Comparison of ENCODE assay signal across 8 cellular contexts in the genomic region with DNA sequence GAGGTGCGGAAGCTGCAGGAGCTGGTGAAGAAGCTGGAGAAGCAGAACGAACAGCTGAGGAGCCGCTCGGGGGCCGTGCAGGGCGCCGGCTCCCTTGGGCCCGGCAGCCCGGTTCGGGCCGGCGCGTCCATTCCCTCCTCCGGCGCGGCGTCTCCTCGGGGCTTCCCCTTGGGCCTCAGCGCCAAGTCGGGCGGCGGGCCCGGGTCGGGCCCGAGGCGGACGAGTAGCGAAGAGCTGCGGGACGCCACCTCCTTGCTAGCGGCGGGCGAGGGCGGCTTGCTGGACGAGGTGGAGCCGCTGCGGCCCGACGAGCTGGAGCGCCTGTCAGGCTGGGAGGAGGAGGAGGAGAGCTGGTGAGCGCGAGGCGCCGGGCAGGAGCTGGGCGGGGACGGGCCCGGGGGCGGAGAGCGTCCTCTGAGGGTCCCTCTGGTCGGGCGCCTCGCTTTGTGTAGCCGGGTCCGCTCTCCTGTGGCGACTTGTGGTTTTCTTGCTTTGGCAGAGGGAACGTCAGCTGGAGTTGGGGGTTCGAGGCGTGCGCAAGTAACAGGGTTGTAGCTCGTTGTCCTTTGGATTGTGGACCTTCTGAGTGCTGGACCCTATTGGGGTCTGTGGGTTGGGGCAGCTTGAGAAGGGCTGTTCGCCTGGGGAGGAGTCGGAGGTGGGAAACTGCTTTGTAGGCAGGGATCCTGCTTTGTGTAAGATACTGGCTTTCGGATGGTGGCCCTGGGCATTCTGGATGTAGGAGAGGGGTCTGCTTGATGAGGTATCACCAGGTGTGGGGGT.
DNase-seq lines count a peak whose midpoint lies in the region; ATAC-seq and TF ChIP-seq lines count a peak whose summit lies in the region.

No MANE protein-coding gene starts in this region.

- peak overlapping the region; percentile 98 for H3K4me2 ChIP-seq in DOHH2 (ENCODE audit: low read length)

- no peaks in the 10 kb centered on the region; the same call in 1 of the 2 replicates for H3K27me3 ChIP-seq in DOHH2 (ENCODE audit: control insufficient read depth, low read length)

- DNase-seq in HuH-7 (ENCODE audit: low spot score) = peak; percentile 28
- peak; percentile 59 for DNase-seq in UCSD-AML1 (lab: John Stamatoyannopoulos, UW; ENCODE audit: unreplicated experiment)
- DNase-seq in central memory CD8-positive, alpha-beta T cell (ENCODE audit: low spot score in 2 of 2) = peak in 1 of 2 donors; percentile 29
- peak; percentile 41 for DNase-seq in kidney tubule cell (ENCODE audit: low spot score)
- DNase-seq in stimulated activated CD4-positive, alpha-beta T cell treated with anti-CD3 and anti-CD28 coated beads, Interleukin-15, amount 100 ng/mL, for 24 hours = peak; percentile 59
- DNase-seq in NCI-H446 (lab: John Stamatoyannopoulos, UW) = no peak

- peak; percentile 24 for ATAC-seq in GM21526 (IDR thresholded peaks at IDR 0.05; ENCODE audit: low FRiP score, unreplicated experiment)
- peak; percentile 7 for ATAC-seq in central memory CD8-positive, alpha-beta T cell (replicated peaks; ENCODE audit: extremely low read depth, poor library complexity, severe bottlenecking)

- H3K36me3 Mint-ChIP-seq in central memory CD8-positive, alpha-beta T cell (ENCODE audit: insufficient read depth) = peaks cover 9% of the 10 kb centered on the region

- peaks cover 55% of the 10 kb centered on the region for H3K4me1 Mint-ChIP-seq in central memory CD8-positive, alpha-beta T cell

- peak overlapping the region; percentile 75 for H3K27ac ChIP-seq in DOHH2 (ENCODE audit: low read depth, low read length)

- H3K4me3 ChIP-seq in DOHH2 (ENCODE audit: low read length) = peak overlapping the region; percentile 98

- peak; percentile 11 for TF ChIP-seq CTCF in DOHH2 (IDR thresholded peaks at IDR 0.05; ENCODE audit: low read depth, low read length, poor library complexity, severe bottlenecking)

- no peaks in the 10 kb centered on the region; the same call in 1 of the 2 replicates for H3K9me2 ChIP-seq in DOHH2 (replicated peaks; ENCODE audit: control insufficient read depth, low read length)

- no peaks in the 10 kb centered on the region for H3K9me3 ChIP-seq in DOHH2 (ENCODE audit: control insufficient read depth, insufficient read depth, low read length)

- peaks cover 55% of the 10 kb centered on the region for H3K79me2 ChIP-seq in DOHH2 (ENCODE audit: control insufficient read depth, low read length)

- H3K36me3 ChIP-seq in DOHH2 (ENCODE audit: control insufficient read depth, low read length) = peaks cover 5% of the 10 kb centered on the region; the same call in 1 of the 2 replicates

- no peaks in the 10 kb centered on the region for H3K9me3 Mint-ChIP-seq in central memory CD8-positive, alpha-beta T cell

- no peaks in the 10 kb centered on the region for H3K27me3 Mint-ChIP-seq in central memory CD8-positive, alpha-beta T cell

- peak overlapping the region; percentile 90 for H3K4me3 Mint-ChIP-seq in central memory CD8-positive, alpha-beta T cell

- H3K4me1 ChIP-seq in DOHH2 (ENCODE audit: control insufficient read depth, low read length) = peaks cover 28% of the 10 kb centered on the region

- peaks cover 5% of the 10 kb centered on the region; the same call in 1 of the 2 replicates for H3F3A ChIP-seq in DOHH2 (ENCODE audit: control insufficient read depth, insufficient read depth)

- peaks cover 6% of the 10 kb centered on the region; the same call in 1 of the 2 replicates for H4K20me1 ChIP-seq in DOHH2 (ENCODE audit: control insufficient read depth, insufficient read depth, low read depth, low read length)

- peak overlapping the region; percentile 93 for H3K27ac Mint-ChIP-seq in central memory CD8-positive, alpha-beta T cell (ENCODE audit: low read depth)

Comparison
In these comparisons a context has a peak if more than half of its experiments do, and no peak if none do; other contexts are left out.
1. DNase-seq: peak in HuH-7 (single experiment), UCSD-AML1 (single experiment), kidney tubule cell (single experiment) and stimulated activated CD4-positive, alpha-beta T cell treated with anti-CD3 and anti-CD28 coated beads, Interleukin-15, amount 100 ng/mL, for 24 hours (single experiment); none in NCI-H446 (0 of 2).